8 cellular contexts compared by ENCODE assay signal in the genomic region with DNA sequence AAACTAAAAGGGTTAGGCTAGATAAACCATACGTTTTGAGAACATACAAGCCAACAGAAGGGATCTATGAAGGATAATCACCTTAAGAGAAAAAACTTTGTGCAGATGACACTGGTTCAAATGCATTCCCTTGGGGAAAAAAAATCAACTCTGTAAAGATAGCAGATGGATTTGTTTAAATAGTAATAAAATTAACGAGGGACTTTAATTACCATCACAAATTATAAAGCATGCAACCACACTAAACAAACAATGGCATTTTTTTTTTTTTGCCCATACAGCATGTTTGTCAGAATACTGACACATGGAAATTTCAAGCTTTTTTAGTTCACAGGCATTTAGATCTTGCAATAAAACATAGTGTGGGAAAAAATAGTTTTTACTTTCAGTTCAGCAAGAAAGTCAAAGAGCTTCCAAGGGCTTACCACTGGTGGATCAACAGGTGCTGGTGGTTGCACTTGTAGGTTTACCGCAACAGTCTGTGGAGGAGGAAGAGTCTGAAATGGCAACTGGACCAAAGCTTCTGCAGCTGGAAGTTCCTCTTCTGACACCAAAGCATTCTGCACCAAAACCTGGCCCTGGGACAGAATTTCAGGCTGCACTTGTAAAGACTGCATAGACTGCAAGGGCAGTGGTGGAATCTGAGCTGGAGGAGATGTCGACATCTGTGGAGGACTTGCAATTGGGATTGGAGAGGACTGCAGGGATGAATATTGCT. TPM values are rescaled to one million over a fixed set of nuclear protein-coding genes. Genes with fewer than 3 reads are reported as not detected.
DNase-seq lines count a peak whose midpoint lies in the region; ATAC-seq and TF ChIP-seq lines count a peak whose summit lies in the region.

No MANE protein-coding gene starts in this region.

- TF ChIP-seq EP300 in SK-N-SH (IDR thresholded peaks at IDR 0.05; ENCODE audit: borderline replicate concordance in 1 of 2, low read depth in 1 of 2, low read length in 1 of 2) = no peak
- no peak for TF ChIP-seq EP300 in esophagus muscularis mucosa (IDR thresholded peaks at IDR 0.05)

- peaks cover 58% of the 10 kb centered on the region for H3K36me3 Mint-ChIP-seq in CD8-positive, alpha-beta T cell
- H3K36me3 Mint-ChIP-seq in T-helper 17 cell (ENCODE audit: low read depth) = peaks cover 8% of the 10 kb centered on the region

- peak in 1 of 7 experiments; percentile 14 for DNase-seq in CD8-positive, alpha-beta T cell
- DNase-seq in T-helper 17 cell (no peak), COLO829 (ENCODE audit: low spot score) (no peak), SK-N-SH (no peak), esophagus muscularis mucosa (ENCODE audit: extremely low spot score) (no peak)
- peak in 1 of 2 donors; percentile 35 for DNase-seq in stimulated activated naive CD8-positive, alpha-beta T cell treated with anti-CD3 and anti-CD28 coated beads, Interleukin-15, amount 100 ng/mL, for 72 hours

- CTCF ChIA-PET in CD8-positive, alpha-beta T cell (lab: Charles Lee) = interaction anchor here (0.8 kb wide), 1 partner anchor 10 kb away, joined by 3 read pairs; no protein-coding TSS in a partner anchor
- CTCF ChIA-PET in SK-N-SH (lab: Yijun Ruan, JAX) = no interaction called here

- TF ChIP-seq RAD21 in SK-N-SH (IDR thresholded peaks at IDR 0.05; ENCODE audit: low read length) = no peak

- no peak for TF ChIP-seq CTCF in CD8-positive, alpha-beta T cell (IDR thresholded peaks at IDR 0.05)
- TF ChIP-seq CTCF in SK-N-SH (IDR thresholded peaks at IDR 0.05) (no peak), esophagus muscularis mucosa (IDR thresholded peaks at IDR 0.05) (no peak)

- peaks cover 12% of the 10 kb centered on the region for H3K79me2 ChIP-seq in SK-N-SH (ENCODE audit: insufficient read depth)

- no peaks in the 10 kb centered on the region for H3K27me3 Mint-ChIP-seq in CD8-positive, alpha-beta T cell (ENCODE audit: low read depth)
- H3K27me3 Mint-ChIP-seq in T-helper 17 cell = no peaks in the 10 kb centered on the region
- no peaks in the 10 kb centered on the region for H3K27me3 Mint-ChIP-seq in stimulated activated naive CD8-positive, alpha-beta T cell treated with anti-CD3 and anti-CD28 coated beads, Interleukin-15, amount 100 ng/mL, for 72 hours

- H3F3A ChIP-seq in SK-N-SH (replicated peaks; ENCODE audit: insufficient read depth) = peaks cover 14% of the 10 kb centered on the region

- H3K9me3 ChIP-seq in CD8-positive, alpha-beta T cell (ENCODE audit: low read length) = peaks cover 5% of the 10 kb centered on the region
- H3K9me3 ChIP-seq in T-helper 17 cell (ENCODE audit: control insufficient read depth, low read length, poor library complexity, severe bottlenecking) (peaks cover 4% of the 10 kb centered on the region), SK-N-SH (no peaks in the 10 kb centered on the region), esophagus muscularis mucosa (peaks cover 0 to 4% (median 2%) of the 10 kb centered on the region in 4 donors)

- no peak overlapping the region for H2AFZ ChIP-seq in SK-N-SH (ENCODE audit: low read depth)

- H3K9me3 Mint-ChIP-seq in CD8-positive, alpha-beta T cell = peaks cover under 1% of the 10 kb centered on the region
- peaks cover 0 to 3% of the 10 kb centered on the region in 2 donors for H3K9me3 Mint-ChIP-seq in stimulated activated naive CD8-positive, alpha-beta T cell treated with anti-CD3 and anti-CD28 coated beads, Interleukin-15, amount 100 ng/mL, for 72 hours

- 91% methylated on average over 4 of the region's 4 CpGs for WGBS in SK-N-SH (ENCODE audit: low lambda C conversion rate)
- WGBS in esophagus muscularis mucosa = 83% methylated on average over 4 of the region's 4 CpGs

- no peak overlapping the region for H3K9ac ChIP-seq in SK-N-SH

- no peaks in the 10 kb centered on the region for H3K9me2 ChIP-seq in SK-N-SH

- no peak overlapping the region for H3K4me2 ChIP-seq in SK-N-SH

- peak overlapping the region; percentile 55 for H3K4me3 Mint-ChIP-seq in CD8-positive, alpha-beta T cell
- H3K4me3 Mint-ChIP-seq in T-helper 17 cell = peak overlapping the region; percentile 16
- H3K4me3 Mint-ChIP-seq in stimulated activated naive CD8-positive, alpha-beta T cell treated with anti-CD3 and anti-CD28 coated beads, Interleukin-15, amount 100 ng/mL, for 72 hours = peak overlapping the region; percentile 69

- no peak overlapping the region for H3K27ac ChIP-seq in CD8-positive, alpha-beta T cell (ENCODE audit: low read depth, low read length)
- H3K27ac ChIP-seq in SK-N-SH (ENCODE audit: low read depth in 2 of 2, low read length in 1 of 2) (no peak overlapping the region), esophagus muscularis mucosa (replicated peaks in 1 of 4) (no peak overlapping the region)

- H3K4me3 ChIP-seq in CD8-positive, alpha-beta T cell (ENCODE audit: low read depth, low read length) = no peak overlapping the region
- H3K4me3 ChIP-seq in SK-N-SH (ENCODE audit: low read depth in 2 of 2, low read length in 1 of 2) (no peak overlapping the region), esophagus muscularis mucosa (no peak overlapping the region)

- intact Hi-C loops in CD8-positive, alpha-beta T cell (cut with DNase I, micrococcal nuclease) = loop anchor here in 1 of 2 experiments (5.0 kb wide), 2 partner anchors 34 to 49 kb away; no protein-coding TSS in a partner anchor
- intact Hi-C loops in esophagus muscularis mucosa (cut with DNase I) = no loop called here

- H3K4me1 ChIP-seq in CD8-positive, alpha-beta T cell (ENCODE audit: insufficient read depth, low read length) = peaks cover 17% of the 10 kb centered on the region
- H3K4me1 ChIP-seq in SK-N-SH (ENCODE audit: control insufficient read depth in 1 of 2, insufficient read depth in 2 of 2, low read depth in 1 of 2, low read length in 1 of 2) = no peaks in the 10 kb centered on the region; a peak in 2 of 4 replicates
- H3K4me1 ChIP-seq in esophagus muscularis mucosa = peaks cover 0 to 3% (median 0%) of the 10 kb centered on the region in 4 donors

- H4K20me1 ChIP-seq in SK-N-SH (ENCODE audit: insufficient read depth) = no peaks in the 10 kb centered on the region

- H3K27ac Mint-ChIP-seq in CD8-positive, alpha-beta T cell = peak overlapping the region; percentile 81
- peak overlapping the region; percentile 83 for H3K27ac Mint-ChIP-seq in T-helper 17 cell
- H3K27ac Mint-ChIP-seq in stimulated activated naive CD8-positive, alpha-beta T cell treated with anti-CD3 and anti-CD28 coated beads, Interleukin-15, amount 100 ng/mL, for 72 hours = peak overlapping the region; percentile 1 to 88

- POLR2A ChIA-PET in CD8-positive, alpha-beta T cell (lab: Charles Lee) = interaction anchor here (0.9 kb wide), 1 partner anchor 17 kb away, joined by 3 read pairs; no protein-coding TSS in a partner anchor
- POLR2A ChIA-PET in SK-N-SH (lab: Yijun Ruan, JAX) = no interaction called here

- peaks cover 12% of the 10 kb centered on the region for H3K36me3 ChIP-seq in CD8-positive, alpha-beta T cell (ENCODE audit: insufficient read depth, low read length)
- H3K36me3 ChIP-seq in SK-N-SH (replicated peaks in 1 of 2; ENCODE audit: control insufficient read depth in 1 of 2, insufficient read depth in 2 of 2, low read length in 1 of 2) (peaks cover 34 to 73% of the 10 kb centered on the region in 2 experiments), esophagus muscularis mucosa (peaks cover 29 to 56% (median 34%) of the 10 kb centered on the region in 4 donors)

- H3K27me3 ChIP-seq in CD8-positive, alpha-beta T cell (ENCODE audit: insufficient read depth, low read length) = no peaks in the 10 kb centered on the region
- no peaks in the 10 kb centered on the region for H3K27me3 ChIP-seq in SK-N-SH (ENCODE audit: insufficient read depth)
- H3K27me3 ChIP-seq in esophagus muscularis mucosa = no peaks in the 10 kb centered on the region

- no peak for TF ChIP-seq POLR2A in esophagus muscularis mucosa (IDR thresholded peaks at IDR 0.05; ENCODE audit: low read depth)

- H3K4me1 Mint-ChIP-seq in CD8-positive, alpha-beta T cell (ENCODE audit: low read depth) = peaks cover 29% of the 10 kb centered on the region
- H3K4me1 Mint-ChIP-seq in T-helper 17 cell = peaks cover 17% of the 10 kb centered on the region
- peaks cover 25% of the 10 kb centered on the region for H3K4me1 Mint-ChIP-seq in stimulated activated naive CD8-positive, alpha-beta T cell treated with anti-CD3 and anti-CD28 coated beads, Interleukin-15, amount 100 ng/mL, for 72 hours

- peak; percentile 20 for ATAC-seq in CD8-positive, alpha-beta T cell
- ATAC-seq in GM19438 (IDR thresholded peaks at IDR 0.05; ENCODE audit: low read depth, unreplicated experiment) = peak; percentile 86
- ATAC-seq in HG03354 (IDR thresholded peaks at IDR 0.05; ENCODE audit: poor library complexity, severe bottlenecking, unreplicated experiment) = peak; percentile 88
- peak; percentile 60 for ATAC-seq in T-helper 17 cell
- ATAC-seq in stimulated activated naive CD8-positive, alpha-beta T cell treated with anti-CD3 and anti-CD28 coated beads, Interleukin-15, amount 100 ng/mL, for 72 hours = peak; percentile 61

TF ChIP-seq in SK-N-SH, 30 proteins besides CTCF, POLR2A, EP300 and RAD21:
- TF ChIP-seq, protein P1, sequence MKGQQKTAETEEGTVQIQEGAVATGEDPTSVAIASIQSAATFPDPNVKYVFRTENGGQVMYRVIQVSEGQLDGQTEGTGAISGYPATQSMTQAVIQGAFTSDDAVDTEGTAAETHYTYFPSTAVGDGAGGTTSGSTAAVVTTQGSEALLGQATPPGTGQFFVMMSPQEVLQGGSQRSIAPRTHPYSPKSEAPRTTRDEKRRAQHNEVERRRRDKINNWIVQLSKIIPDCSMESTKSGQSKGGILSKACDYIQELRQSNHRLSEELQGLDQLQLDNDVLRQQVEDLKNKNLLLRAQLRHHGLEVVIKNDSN (IDR thresholded peaks at IDR 0.05; ENCODE audit: borderline replicate concordance, low read depth) = no peak

RNA-seq across cellular contexts. Expression of a gene that starts 53.1 kb away (rescaled TPM):
- 100 to 1,000 TPM; 131 to 136 TPM for total RNA-seq in CD8-positive, alpha-beta T cell
- total RNA-seq in T-helper 17 cell (100 to 1,000 TPM; 124 to 134 TPM), esophagus muscularis mucosa (10 to 100 TPM; 53.7 to 83.1 (median 70.8) TPM)
- polyA plus RNA-seq in SK-N-SH (2012; rRNA removed) = 9.2 and 12.5 TPM in 2 replicates
- 7.1 and 7.8 TPM in 2 replicates for polyA plus RNA-seq in SK-N-SH (2012; cell fraction: cytosol; rRNA removed)
- polyA plus RNA-seq in SK-N-SH (2012; cell fraction: nucleus; rRNA removed) = 18.3 and 26.6 TPM in 2 replicates

Comparison
In these comparisons a context has a peak if more than half of its experiments do, and no peak if none do; other contexts are left out.
1. ATAC-seq: peak in every context shown above with its lines; median percentile 88 in HG03354; 86 in GM19438; 61 in stimulated activated naive CD8-positive, alpha-beta T cell treated with anti-CD3 and anti-CD28 coated beads, Interleukin-15, amount 100 ng/mL, for 72 hours; 60 in T-helper 17 cell; 20 in CD8-positive, alpha-beta T cell.
2. H3K4me3 Mint-ChIP-seq: peak in every context shown above with its lines; median percentile 69 in stimulated activated naive CD8-positive, alpha-beta T cell treated with anti-CD3 and anti-CD28 coated beads, Interleukin-15, amount 100 ng/mL, for 72 hours; 55 in CD8-positive, alpha-beta T cell; 16 in T-helper 17 cell.